In the genomic region with DNA sequence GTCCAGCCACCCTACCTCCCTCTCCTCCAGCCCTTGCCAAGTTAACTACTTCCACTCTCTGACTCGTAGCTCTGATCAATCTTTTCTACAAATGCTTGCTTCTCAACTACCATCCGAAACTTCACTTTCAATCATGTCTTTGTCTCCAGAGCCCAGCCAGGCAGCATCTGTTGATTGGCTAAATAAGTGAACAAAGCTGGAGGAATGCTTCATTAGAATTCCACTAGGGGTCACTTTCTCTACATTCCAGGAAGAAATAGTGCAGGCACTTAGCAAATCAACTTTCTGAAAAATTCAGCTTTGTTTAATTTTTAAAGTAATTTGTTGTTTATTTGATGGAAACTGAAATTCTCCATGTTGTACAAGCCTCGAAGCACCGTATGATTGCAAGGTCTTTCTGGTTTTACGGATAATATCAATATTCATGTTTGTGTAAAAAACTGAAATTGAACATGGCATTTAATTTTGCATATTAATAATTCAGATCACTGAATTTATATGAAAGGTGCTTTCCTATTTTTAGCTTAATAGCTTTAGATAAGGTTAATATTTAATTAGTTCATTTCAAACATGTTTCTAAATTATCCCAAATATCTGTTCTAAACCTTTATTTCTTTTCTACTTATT, we compare ENCODE assay signal across 8 cellular contexts. TPM values are rescaled to one million over a fixed set of nuclear protein-coding genes. Genes with fewer than 3 reads are reported as not detected.
A peak's percentile ranks its signal among the peaks of the same experiment; 100 is the strongest.
DNase-seq lines count a peak whose midpoint lies in the region; ATAC-seq and TF ChIP-seq lines count a peak whose summit lies in the region.

No MANE protein-coding gene starts in this region.

- H3K4me1 ChIP-seq in CD4-positive, alpha-beta memory T cell (ENCODE audit: insufficient read depth, low read length) = peaks cover 13% of the 10 kb centered on the region
- peaks cover 14% of the 10 kb centered on the region; the same call in 1 of the 2 replicates for H3K4me1 ChIP-seq in MM.1S (ENCODE audit: low read length)

- POLR2A ChIA-PET in CD4-positive, alpha-beta memory T cell (lab: Charles Lee; ENCODE audit: partially characterized antibody) = interaction anchor here (0.6 to 2.0 kb wide), 9 partner anchors 9 to 139 kb away, joined by 3 to 8 read pairs (median 4); a partner anchor contains a TSS

- H4K20me1 ChIP-seq in MM.1S (ENCODE audit: insufficient read depth, low read length) = no peaks in the 10 kb centered on the region

- H3K4me3 ChIP-seq in CD4-positive, alpha-beta memory T cell (ENCODE audit: low read length in 2 of 2) = no peak overlapping the region
- H3K4me3 ChIP-seq in MM.1S (ENCODE audit: low read length) = no peak overlapping the region

- H3K27ac Mint-ChIP-seq in CD4-positive, alpha-beta memory T cell = no peak overlapping the region
- no peak overlapping the region for H3K27ac Mint-ChIP-seq in naive B cell

- H3K4me2 ChIP-seq in MM.1S (ENCODE audit: low read depth, low read length) = 0 out of 2 replicates have a peak overlapping the region, but pooled peaks have one; percentile 10

- no peak overlapping the region for H3K27ac ChIP-seq in CD4-positive, alpha-beta memory T cell (ENCODE audit: low read depth, low read length)
- H3K27ac ChIP-seq in MM.1S (ENCODE audit: low read length) = no peak overlapping the region

- H3K27me3 ChIP-seq in CD4-positive, alpha-beta memory T cell (ENCODE audit: insufficient read depth, low read length) = no peaks in the 10 kb centered on the region
- H3K27me3 ChIP-seq in MM.1S (replicated peaks; ENCODE audit: insufficient read depth, low read length) = no peaks in the 10 kb centered on the region

- intact Hi-C loops in CD4-positive, alpha-beta memory T cell (cut with micrococcal nuclease) = loop anchor here (1.0 to 10.0 kb wide), 4 partner anchors 19 to 424 kb away; no protein-coding TSS in a partner anchor

- CTCF ChIA-PET in CD4-positive, alpha-beta memory T cell (lab: Charles Lee; ENCODE audit: partially characterized antibody) = interaction anchor here (0.6 to 16.8 kb wide), 37 partner anchors 9 to 590 kb away, joined by 3 to 445 read pairs (median 4); a partner anchor contains a TSS

- peak; percentile 67 for TF ChIP-seq CTCF in MM.1S (IDR thresholded peaks at IDR 0.05; ENCODE audit: low read length)

- H3K9me2 ChIP-seq in MM.1S (replicated peaks; ENCODE audit: insufficient read depth, low read length) = no peaks in the 10 kb centered on the region

- H3K36me3 Mint-ChIP-seq in CD4-positive, alpha-beta memory T cell = no peaks in the 10 kb centered on the region
- H3K36me3 Mint-ChIP-seq in naive B cell = no peaks in the 10 kb centered on the region

- no peak overlapping the region for H2AFZ ChIP-seq in MM.1S (ENCODE audit: low read length)

- no peaks in the 10 kb centered on the region for H3K27me3 Mint-ChIP-seq in CD4-positive, alpha-beta memory T cell
- H3K27me3 Mint-ChIP-seq in naive B cell = no peaks in the 10 kb centered on the region

- no peaks in the 10 kb centered on the region for H3K9me3 ChIP-seq in CD4-positive, alpha-beta memory T cell (ENCODE audit: control insufficient read depth in 1 of 2, low read length in 2 of 2)
- no peaks in the 10 kb centered on the region for H3K9me3 ChIP-seq in MM.1S (replicated peaks; ENCODE audit: insufficient read depth, low read length)

- no peak for TF ChIP-seq POLR2A in erythroblast (IDR thresholded peaks at IDR 0.05; ENCODE audit: low read length)

- peak in 4 of 5 donors; percentile 51 to 59 (median 54) for DNase-seq in CD4-positive, alpha-beta memory T cell
- DNase-seq in MM.1S (peak; percentile 74), erythroblast (lab: John Stamatoyannopoulos, UW) (peak; percentile 51 to 55), naive B cell (peak; percentile 7)

- H3K79me2 ChIP-seq in MM.1S (ENCODE audit: low read length) = no peaks in the 10 kb centered on the region

- no peak overlapping the region for H3K9ac ChIP-seq in MM.1S (ENCODE audit: low read length)

- H3K9me3 Mint-ChIP-seq in CD4-positive, alpha-beta memory T cell = no peaks in the 10 kb centered on the region
- H3K9me3 Mint-ChIP-seq in naive B cell = no peaks in the 10 kb centered on the region

- no peaks in the 10 kb centered on the region for H3K36me3 ChIP-seq in CD4-positive, alpha-beta memory T cell (ENCODE audit: insufficient read depth, low read length)
- H3K36me3 ChIP-seq in MM.1S (replicated peaks; ENCODE audit: insufficient read depth, low read length) = no peaks in the 10 kb centered on the region

- H3K4me3 Mint-ChIP-seq in CD4-positive, alpha-beta memory T cell = no peak overlapping the region
- H3K4me3 Mint-ChIP-seq in naive B cell = no peak overlapping the region

- ATAC-seq in GM19035 (IDR thresholded peaks at IDR 0.05; ENCODE audit: unreplicated experiment) (peak; percentile 52), SK-N-SH treated with all-trans-retinoic acid at 6 μM for 48 hours (peak; percentile 90), naive B cell (ENCODE audit: low read depth in 2 of 2) (peak in 1 of 2 donors; percentile 48), GM19328 (IDR thresholded peaks at IDR 0.05; ENCODE audit: unreplicated experiment) (no peak), HG03442 (IDR thresholded peaks at IDR 0.05; ENCODE audit: unreplicated experiment) (no peak)

- peaks cover 1 to 10% (median 4%) of the 10 kb centered on the region in 4 donors for H3K4me1 Mint-ChIP-seq in CD4-positive, alpha-beta memory T cell
- no peaks in the 10 kb centered on the region for H3K4me1 Mint-ChIP-seq in naive B cell

- H3F3A ChIP-seq in MM.1S (ENCODE audit: insufficient read depth, low read length) = no peaks in the 10 kb centered on the region

TF ChIP-seq in SK-N-SH treated with all-trans-retinoic acid at 6 μM for 48 hours, 23 proteins besides CTCF, POLR2A, EP300 and RAD21 (continues in another document):
- TF ChIP-seq OSR1 (CRISPR knock-in tag; IDR thresholded peaks at IDR 0.05) = no peak
- TF ChIP-seq CSDC2 (CRISPR knock-in tag; IDR thresholded peaks at IDR 0.05) = no peak
- no peak for TF ChIP-seq ZNF8 (CRISPR knock-in tag; IDR thresholded peaks at IDR 0.05)
- TF ChIP-seq ZNF70 (CRISPR knock-in tag; IDR thresholded peaks at IDR 0.05) = no peak
- TF ChIP-seq, protein P1, sequence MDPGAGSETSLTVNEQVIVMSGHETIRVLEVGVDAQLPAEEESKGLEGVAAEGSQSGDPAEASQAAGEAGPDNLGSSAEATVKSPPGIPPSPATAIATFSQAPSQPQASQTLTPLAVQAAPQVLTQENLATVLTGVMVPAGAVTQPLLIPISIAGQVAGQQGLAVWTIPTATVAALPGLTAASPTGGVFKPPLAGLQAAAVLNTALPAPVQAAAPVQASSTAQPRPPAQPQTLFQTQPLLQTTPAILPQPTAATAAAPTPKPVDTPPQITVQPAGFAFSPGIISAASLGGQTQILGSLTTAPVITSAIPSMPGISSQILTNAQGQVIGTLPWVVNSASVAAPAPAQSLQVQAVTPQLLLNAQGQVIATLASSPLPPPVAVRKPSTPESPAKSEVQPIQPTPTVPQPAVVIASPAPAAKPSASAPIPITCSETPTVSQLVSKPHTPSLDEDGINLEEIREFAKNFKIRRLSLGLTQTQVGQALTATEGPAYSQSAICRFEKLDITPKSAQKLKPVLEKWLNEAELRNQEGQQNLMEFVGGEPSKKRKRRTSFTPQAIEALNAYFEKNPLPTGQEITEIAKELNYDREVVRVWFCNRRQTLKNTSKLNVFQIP (CRISPR knock-in tag; IDR thresholded peaks at IDR 0.05; ENCODE audit: borderline replicate concordance, low read depth) = no peak
- no peak for TF ChIP-seq GLIS3 (CRISPR knock-in tag; IDR thresholded peaks at IDR 0.05)
- TF ChIP-seq TCF4 (CRISPR knock-in tag; IDR thresholded peaks at IDR 0.05; ENCODE audit: borderline replicate concordance) = no peak
- TF ChIP-seq ARNTL (CRISPR knock-in tag; IDR thresholded peaks at IDR 0.05; ENCODE audit: borderline replicate concordance, low read depth) = no peak
- TF ChIP-seq RARB (CRISPR knock-in tag; IDR thresholded peaks at IDR 0.05) = no peak
- TF ChIP-seq ISL1 (CRISPR knock-in tag; IDR thresholded peaks at IDR 0.05) = no peak
- TF ChIP-seq SNAI2 (CRISPR knock-in tag; IDR thresholded peaks at IDR 0.05) = no peak
- no peak for TF ChIP-seq ZC3H10 (CRISPR knock-in tag; IDR thresholded peaks at IDR 0.05)
- TF ChIP-seq ZFP30 (CRISPR knock-in tag; IDR thresholded peaks at IDR 0.05) = no peak
- TF ChIP-seq, protein P2, sequence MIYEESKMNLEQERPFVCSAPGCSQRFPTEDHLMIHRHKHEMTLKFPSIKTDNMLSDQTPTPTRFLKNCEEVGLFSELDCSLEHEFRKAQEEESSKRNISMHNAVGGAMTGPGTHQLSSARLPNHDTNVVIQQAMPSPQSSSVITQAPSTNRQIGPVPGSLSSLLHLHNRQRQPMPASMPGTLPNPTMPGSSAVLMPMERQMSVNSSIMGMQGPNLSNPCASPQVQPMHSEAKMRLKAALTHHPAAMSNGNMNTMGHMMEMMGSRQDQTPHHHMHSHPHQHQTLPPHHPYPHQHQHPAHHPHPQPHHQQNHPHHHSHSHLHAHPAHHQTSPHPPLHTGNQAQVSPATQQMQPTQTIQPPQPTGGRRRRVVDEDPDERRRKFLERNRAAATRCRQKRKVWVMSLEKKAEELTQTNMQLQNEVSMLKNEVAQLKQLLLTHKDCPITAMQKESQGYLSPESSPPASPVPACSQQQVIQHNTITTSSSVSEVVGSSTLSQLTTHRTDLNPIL (CRISPR knock-in tag; IDR thresholded peaks at IDR 0.05; ENCODE audit: low read depth) = no peak
- no peak for TF ChIP-seq PPARA (CRISPR knock-in tag; IDR thresholded peaks at IDR 0.05; ENCODE audit: borderline replicate concordance)

RNA-seq across cellular contexts. Expression of a gene that starts 32.4 kb away (rescaled TPM):
- 10 to 100 TPM; 64.9 to 69.0 TPM for total RNA-seq in CD4-positive, alpha-beta memory T cell
- polyA plus RNA-seq in CD4-positive, alpha-beta memory T cell = 10 to 100 TPM; 20.2 to 34.1 TPM
- 1 to 10 TPM in 5 of 6 donors, under 1 TPM in 1; 0.06 to 6.4 (median 4.9) TPM for polyA plus RNA-seq in naive B cell (ENCODE audit: low read depth in 6 of 6)

Comparison
In these comparisons a context has a peak if more than half of its experiments do, and no peak if none do; other contexts are left out.
1. DNase-seq: peak in every context shown above with its lines; median percentile 74 in MM.1S; 54 in CD4-positive, alpha-beta memory T cell; 53 in erythroblast; 7 in naive B cell.
2. ATAC-seq: peak in GM19035 (single experiment) and SK-N-SH treated with all-trans-retinoic acid at 6 μM for 48 hours (single experiment); none in GM19328 (single experiment) and HG03442 (single experiment).